Comparison of ENCODE assay signal across 17 cellular contexts in the genomic region with DNA sequence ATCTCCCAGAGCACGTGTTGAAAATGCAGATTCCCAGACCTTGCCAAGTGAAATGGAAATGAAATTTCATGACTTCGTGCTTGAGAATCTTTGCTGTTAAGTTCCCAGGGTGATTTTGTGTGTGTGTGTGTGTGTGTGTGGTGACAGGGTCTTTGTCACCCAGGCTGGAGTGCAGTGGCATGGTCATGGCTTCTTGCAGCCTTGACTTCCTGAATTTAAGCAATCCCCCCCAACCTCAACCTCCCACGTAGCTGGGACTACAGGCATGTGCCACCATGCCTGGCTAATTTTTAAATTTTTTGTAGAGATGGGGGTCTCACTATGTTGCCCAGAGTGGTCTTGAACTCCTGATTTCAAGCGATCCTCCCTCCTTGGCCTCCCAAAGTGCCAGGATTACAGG. TPM values are rescaled to one million over a fixed set of nuclear protein-coding genes. Genes with fewer than 3 reads are reported as not detected.
DNase-seq lines count a peak whose midpoint lies in the region; ATAC-seq and TF ChIP-seq lines count a peak whose summit lies in the region.
"Had no signal": no experiment of that assay in that cellular context is flagged by ENCODE, and none has a peak within 500 bp of the region (broad histone marks: within the 10 kb centered on the region; RNA-seq: fewer than 3 reads in every experiment).

No MANE protein-coding gene starts in this region.

- H3K79me2 ChIP-seq in Loucy (ENCODE audit: insufficient read depth, low read length) (peaks cover 39% of the 10 kb centered on the region), neural progenitor cell (ENCODE audit: low read depth) (peaks cover 26% of the 10 kb centered on the region)

- no peaks in the 10 kb centered on the region for H4K20me1 ChIP-seq in Loucy (ENCODE audit: insufficient read depth, low read length, poor library complexity, severe bottlenecking)
- H4K20me1 ChIP-seq in neural progenitor cell (ENCODE audit: low read depth) = no peaks in the 10 kb centered on the region

- intact Hi-C loops in stomach (cut with DNase I; ENCODE audit: low total_unique reads) = no loop called here

- no peak overlapping the region for H3K4me3 ChIP-seq in CD8-positive, alpha-beta memory T cell (ENCODE audit: low read length)
- H3K4me3 ChIP-seq in Loucy (ENCODE audit: low read length, poor library complexity, severe bottlenecking) = peak overlapping the region; percentile 98
- H3K4me3 ChIP-seq in neural progenitor cell = no peak overlapping the region
- no peak overlapping the region for H3K4me3 ChIP-seq in stomach

- H3K4me1 ChIP-seq in CD8-positive, alpha-beta memory T cell (ENCODE audit: insufficient read depth, low read length) = peaks cover 26% of the 10 kb centered on the region
- H3K4me1 ChIP-seq in Loucy (ENCODE audit: insufficient read depth, low read length, poor library complexity, severe bottlenecking) (peaks cover 40% of the 10 kb centered on the region), neural progenitor cell (peaks cover 16% of the 10 kb centered on the region), stomach (peaks cover 14 to 40% (median 33%) of the 10 kb centered on the region in 4 donors)
- H3K4me1 ChIP-seq: BE2C had no signal

- CTCF ChIA-PET in CD8-positive, alpha-beta memory T cell (lab: Charles Lee) = no interaction called here
- CTCF ChIA-PET in WTC11 (lab: Charles Lee) = no interaction called here

- H3K27ac ChIP-seq in CD8-positive, alpha-beta memory T cell (ENCODE audit: low read depth, low read length) = no peak overlapping the region
- H3K27ac ChIP-seq in neural progenitor cell (no peak overlapping the region), stomach (no peak overlapping the region)
- H3K27ac ChIP-seq: KMS-11 had no signal

- ATAC-seq in WTC11 (no peak), HG02759 (IDR thresholded peaks at IDR 0.05; ENCODE audit: unreplicated experiment) (no peak)

- no peak for TF ChIP-seq EP300 in stomach (IDR thresholded peaks at IDR 0.05)

- H3F3A ChIP-seq in Loucy (ENCODE audit: low read depth) = no peaks in the 10 kb centered on the region
- H3F3A ChIP-seq in neural progenitor cell (ENCODE audit: low read depth) = peaks cover 22% of the 10 kb centered on the region

- H3K36me3 Mint-ChIP-seq in CD8-positive, alpha-beta memory T cell = peaks cover 0 to 11% (median 0%) of the 10 kb centered on the region in 3 donors
- no peaks in the 10 kb centered on the region for H3K36me3 Mint-ChIP-seq in WTC11
- no peaks in the 10 kb centered on the region for H3K36me3 Mint-ChIP-seq in neural progenitor cell
- H3K36me3 Mint-ChIP-seq in HFFc6 (ENCODE audit: low read depth) = peaks cover 11% of the 10 kb centered on the region

- POLR2A ChIA-PET in CD8-positive, alpha-beta memory T cell (lab: Charles Lee) = no interaction called here
- POLR2A ChIA-PET in WTC11 (lab: Charles Lee) = no interaction called here

- DNase-seq in CD8-positive, alpha-beta memory T cell = no peak
- no peak for DNase-seq in WTC11 (ENCODE audit: low spot score)
- no peak for DNase-seq in neural progenitor cell (ENCODE audit: low spot score)
- no peak for DNase-seq in HFFc6
- DNase-seq in stomach = no peak
- DNase-seq: BE2C, COR-L47, H9, MM.1S, NCI-H1436, NCI-H2081 treated with DMSO at 0.1 percent for 48 hours, NCI-H524, OCI-M1, RPMI8226 had no signal

- H3K36me3 ChIP-seq in CD8-positive, alpha-beta memory T cell (ENCODE audit: insufficient read depth, low read length) = no peaks in the 10 kb centered on the region
- no peaks in the 10 kb centered on the region for H3K36me3 ChIP-seq in Loucy (ENCODE audit: insufficient read depth, low read length)
- no peaks in the 10 kb centered on the region for H3K36me3 ChIP-seq in neural progenitor cell
- no peaks in the 10 kb centered on the region for H3K36me3 ChIP-seq in stomach
- H3K36me3 ChIP-seq: BE2C had no signal

- peaks cover 0 to 2% of the 10 kb centered on the region in 2 donors for H3K27me3 Mint-ChIP-seq in CD8-positive, alpha-beta memory T cell
- no peaks in the 10 kb centered on the region for H3K27me3 Mint-ChIP-seq in WTC11 (ENCODE audit: low read depth)
- peaks cover 6% of the 10 kb centered on the region for H3K27me3 Mint-ChIP-seq in neural progenitor cell (ENCODE audit: insufficient read depth, low read depth)
- H3K27me3 Mint-ChIP-seq in HFFc6 (ENCODE audit: insufficient read depth) = peaks cover 4% of the 10 kb centered on the region

- H3K9me3 ChIP-seq in CD8-positive, alpha-beta memory T cell (ENCODE audit: low read length) = no peaks in the 10 kb centered on the region
- H3K9me3 ChIP-seq in Loucy (ENCODE audit: insufficient read depth, low read depth, low read length) = no peaks in the 10 kb centered on the region
- no peaks in the 10 kb centered on the region for H3K9me3 ChIP-seq in neural progenitor cell (ENCODE audit: low read depth)
- no peaks in the 10 kb centered on the region for H3K9me3 ChIP-seq in stomach
- H3K9me3 ChIP-seq: BE2C had no signal

- H3K4me3 Mint-ChIP-seq in CD8-positive, alpha-beta memory T cell = no peak overlapping the region
- no peak overlapping the region for H3K4me3 Mint-ChIP-seq in WTC11
- no peak overlapping the region for H3K4me3 Mint-ChIP-seq in neural progenitor cell
- H3K4me3 Mint-ChIP-seq in HFFc6 = no peak overlapping the region
- H3K4me3 Mint-ChIP-seq: H9 had no signal

- H3K9ac ChIP-seq in Loucy (ENCODE audit: low read depth, low read length, poor library complexity, severe bottlenecking) = peak overlapping the region; percentile 97
- H3K9ac ChIP-seq in neural progenitor cell = peak overlapping the region; percentile 15
- H3K9ac ChIP-seq: KMS-11 had no signal

- H3K4me2 ChIP-seq in Loucy (ENCODE audit: low read depth, low read length, poor library complexity, severe bottlenecking) (peak overlapping the region; percentile 96), neural progenitor cell (peak overlapping the region; percentile 95)
- H3K4me2 ChIP-seq: KMS-11 had no signal

- H3K27ac Mint-ChIP-seq in CD8-positive, alpha-beta memory T cell = peak overlapping the region in 5 of 8 donors; percentile 10 to 61 (median 14)
- H3K27ac Mint-ChIP-seq in WTC11 (peak overlapping the region; percentile 36; the same call in 1 of the 2 replicates), neural progenitor cell (peak overlapping the region; percentile 57), HFFc6 (no peak overlapping the region)
- H3K27ac Mint-ChIP-seq: H9 had no signal

- H3K9me2 ChIP-seq in Loucy (replicated peaks; ENCODE audit: low read depth, low read length) = no peaks in the 10 kb centered on the region

- peaks cover 32 to 50% (median 41%) of the 10 kb centered on the region in 3 donors for H3K4me1 Mint-ChIP-seq in CD8-positive, alpha-beta memory T cell
- H3K4me1 Mint-ChIP-seq in WTC11 = peaks cover 23% of the 10 kb centered on the region
- H3K4me1 Mint-ChIP-seq in neural progenitor cell = peaks cover 29% of the 10 kb centered on the region
- peaks cover 27% of the 10 kb centered on the region for H3K4me1 Mint-ChIP-seq in HFFc6 (ENCODE audit: low read depth)

- 80 to 87% (median 83%) methylated on average over 4 of the region's 4 CpGs for WGBS in stomach, 5 donors

- TF ChIP-seq POLR2A in stomach (IDR thresholded peaks at IDR 0.05) = no peak

- H3K27me3 ChIP-seq in CD8-positive, alpha-beta memory T cell (ENCODE audit: insufficient read depth, low read length, poor library complexity, severe bottlenecking) = no peaks in the 10 kb centered on the region
- no peaks in the 10 kb centered on the region for H3K27me3 ChIP-seq in Loucy (ENCODE audit: insufficient read depth, low read length, poor library complexity, severe bottlenecking)
- no peaks in the 10 kb centered on the region for H3K27me3 ChIP-seq in neural progenitor cell
- no peaks in the 10 kb centered on the region for H3K27me3 ChIP-seq in stomach
- H3K27me3 ChIP-seq: BE2C had no signal

- H3K9me3 Mint-ChIP-seq in CD8-positive, alpha-beta memory T cell = no peaks in the 10 kb centered on the region
- H3K9me3 Mint-ChIP-seq in WTC11 = peaks cover 13% of the 10 kb centered on the region
- H3K9me3 Mint-ChIP-seq in neural progenitor cell = no peaks in the 10 kb centered on the region
- H3K9me3 Mint-ChIP-seq in HFFc6 = no peaks in the 10 kb centered on the region; the same call in 1 of the 2 replicates
- H3K9me3 Mint-ChIP-seq: H9 had no signal

- H2AFZ ChIP-seq in Loucy (ENCODE audit: low read length) (no peak overlapping the region), neural progenitor cell (replicated peaks) (no peak overlapping the region)

- TF ChIP-seq CTCF in Loucy (conservative IDR thresholded peaks at IDR 0.05; ENCODE audit: low read length) = no peak
- TF ChIP-seq CTCF in WTC11 (IDR thresholded peaks at IDR 0.05) = no peak
- TF ChIP-seq CTCF in neural progenitor cell (IDR thresholded peaks at IDR 0.05) = no peak
- TF ChIP-seq CTCF in HFFc6 (IDR thresholded peaks at IDR 0.05) = no peak
- no peak for TF ChIP-seq CTCF in stomach (IDR thresholded peaks at IDR 0.05)

TF ChIP-seq in WTC11, 78 proteins besides CTCF, POLR2A, EP300 and RAD21:
- no peak for TF ChIP-seq SMAD3 (CRISPR knock-in tag; IDR thresholded peaks at IDR 0.05; ENCODE audit: borderline replicate concordance)

RNA-seq across cellular contexts. Expression of a gene that starts 2.4 kb away (rescaled TPM):
- total RNA-seq in CD8-positive, alpha-beta memory T cell = 10 to 100 TPM; 62.0 to 64.7 TPM
- 29.9 TPM for polyA plus RNA-seq in CD8-positive, alpha-beta memory T cell
- total RNA-seq in WTC11 (2021) (28.3 to 31.9 TPM (median 30.7 TPM) in 3 replicates), neural progenitor cell (ENCODE audit: low replicate concordance) (40.2 and 54.2 TPM in 2 replicates), stomach (10 to 100 TPM in 4 of 5 donors, 1 to 10 TPM in 1; 7.2 to 73.2 (median 42.0) TPM)
- total RNA-seq in HFFc6 (2021; fragmentation: NEBNext Ultra II Directional; extraction: Animal tissue kit (Norgen Biotek cat#: 25700)) = 10 to 100 TPM; 27.8 to 35.0 (median 31.0) TPM
- polyA plus RNA-seq in stomach = 10 to 100 TPM; 14.9 to 19.7 (median 15.8) TPM

RNA-seq across cellular contexts. Expression of a gene that starts 8.4 kb away (rescaled TPM):
- 1 to 10 TPM; 4.2 to 4.3 TPM for total RNA-seq in CD8-positive, alpha-beta memory T cell
- 3.8 TPM for polyA plus RNA-seq in CD8-positive, alpha-beta memory T cell
- total RNA-seq in WTC11 (2021) (7.0 to 10.7 TPM (median 10.3 TPM) in 3 replicates), neural progenitor cell (ENCODE audit: low replicate concordance) (6.0 and 10.6 TPM in 2 replicates), stomach (10 to 100 TPM in 1 of 5 donors, 1 to 10 TPM in 3, not detected in 1; 1.3 to 18.5 (median 5.3) TPM)
- 10 to 100 TPM in 4 of 6 experiments, 1 to 10 TPM in 2; 7.4 to 14.6 (median 11.7) TPM for total RNA-seq in HFFc6 (2021; fragmentation: NEBNext Ultra II Directional; extraction: Animal tissue kit (Norgen Biotek cat#: 25700))
- polyA plus RNA-seq in stomach = 1 to 10 TPM; 3.4 to 6.4 (median 6.0) TPM
